ENCODE assay signal across 23 cellular contexts in genomic region chr18:75111673-75112485, GRCh38.
A peak's percentile ranks its signal among the peaks of the same experiment; 100 is the strongest.
DNase-seq lines count a peak whose midpoint lies in the region; ATAC-seq and TF ChIP-seq lines count a peak whose summit lies in the region.
"Had no signal": no experiment of that assay in that cellular context is flagged by ENCODE, and none has a peak within 500 bp of the region (broad histone marks: within the 10 kb centered on the region; RNA-seq: fewer than 3 reads in every experiment).

No MANE protein-coding gene starts in this region.

- H3K4me2 ChIP-seq in mammary epithelial cell (ENCODE audit: insufficient read depth, low read depth, low read length) = no peak overlapping the region

- H3K27me3 ChIP-seq in mammary epithelial cell (ENCODE audit: insufficient read depth, low read length) = no peaks in the 10 kb centered on the region
- H3K27me3 ChIP-seq in rectal smooth muscle tissue (ENCODE audit: control insufficient read depth, insufficient read depth, low read length) = no peaks in the 10 kb centered on the region
- H3K27me3 ChIP-seq: pancreas had no signal

- in situ Hi-C loops in mammary epithelial cell (cut with MboI; ENCODE audit: low sequenced_read_pairs in 2 of 2) = no loop called here

- H3K9ac ChIP-seq in mammary epithelial cell (ENCODE audit: insufficient read depth, low read length) (no peak overlapping the region), rectal smooth muscle tissue (ENCODE audit: low read length) (no peak overlapping the region)

- H3K9me3 Mint-ChIP-seq in mesothelial cell of epicardium = no peaks in the 10 kb centered on the region
- H3K9me3 Mint-ChIP-seq: activated T-helper 1 cell treated with anti-CD3 and anti-CD28 coated beads, Interleukin-12 subunit alpha, Interleukin-12 subunit beta, Interleukin-2, Interleukin-4 antibody, amounts not matched to agents 30 ng/mL and 10 ng/mL and 1 ng/mL, durations not matched to agents 14 hours and 24 hours and 36 hours; endodermal cell; IgD-negative memory B cell had no signal

- no peaks in the 10 kb centered on the region for H4K20me1 ChIP-seq in mammary epithelial cell (ENCODE audit: insufficient read depth, low read length)

- H3K79me2 ChIP-seq in mammary epithelial cell (ENCODE audit: insufficient read depth, low read length) = no peaks in the 10 kb centered on the region

- TF ChIP-seq CTCF in mammary epithelial cell (conservative IDR thresholded peaks at IDR 0.05 in 1 of 2, IDR thresholded peaks at IDR 0.05 in 1 of 2; ENCODE audit: extremely low read depth in 1 of 2, insufficient read depth in 1 of 2, low read depth in 1 of 2, low read length in 2 of 2) = no peak
- TF ChIP-seq CTCF in mesothelial cell of epicardium (IDR thresholded peaks at IDR 0.05; ENCODE audit: unreplicated experiment) = no peak

- H3K4me1 ChIP-seq in mammary epithelial cell (ENCODE audit: insufficient read depth, low read length) (peaks cover 2% of the 10 kb centered on the region), rectal smooth muscle tissue (ENCODE audit: control insufficient read depth, insufficient read depth, low read length) (peaks cover 10% of the 10 kb centered on the region)
- H3K4me1 ChIP-seq: left ventricle myocardium inferior, pancreas had no signal

- peaks cover 22% of the 10 kb centered on the region for H3K4me1 Mint-ChIP-seq in mesothelial cell of epicardium
- H3K4me1 Mint-ChIP-seq: endodermal cell had no signal

- no peak overlapping the region for H3K27ac ChIP-seq in mammary epithelial cell (ENCODE audit: insufficient read depth, low read depth, low read length)
- H3K27ac ChIP-seq in rectal smooth muscle tissue (ENCODE audit: low read depth, low read length) = peak overlapping the region; percentile 76
- H3K27ac ChIP-seq: 22Rv1, left ventricle myocardium inferior, pancreas had no signal

- no peak overlapping the region for H3K4me3 Mint-ChIP-seq in mesothelial cell of epicardium
- H3K4me3 Mint-ChIP-seq: activated T-helper 1 cell treated with anti-CD3 and anti-CD28 coated beads, Interleukin-12 subunit alpha, Interleukin-12 subunit beta, Interleukin-2, Interleukin-4 antibody, amounts not matched to agents 30 ng/mL and 10 ng/mL and 1 ng/mL, durations not matched to agents 14 hours and 24 hours and 36 hours; endodermal cell; IgD-negative memory B cell; type B pancreatic cell had no signal

- intact Hi-C loops in mammary epithelial cell (cut with micrococcal nuclease) = no loop called here

- no peaks in the 10 kb centered on the region for H3K36me3 Mint-ChIP-seq in mesothelial cell of epicardium
- H3K36me3 Mint-ChIP-seq: type B pancreatic cell had no signal

- CTCF ChIA-PET in mammary epithelial cell (lab: Charles Lee; ENCODE audit: low non-redundant PET) = no interaction called here

- H3K4me3 ChIP-seq in mammary epithelial cell (replicated peaks in 1 of 3; ENCODE audit: insufficient read depth in 1 of 3, low read depth in 2 of 3, low read length in 3 of 3) (no peak overlapping the region), rectal smooth muscle tissue (ENCODE audit: low read length) (no peak overlapping the region)
- H3K4me3 ChIP-seq: left ventricle myocardium inferior, pancreas had no signal

- no peak for ATAC-seq in GM19467 (IDR thresholded peaks at IDR 0.05; ENCODE audit: unreplicated experiment)
- ATAC-seq: pancreas; SK-N-SH treated with all-trans-retinoic acid at 6 μM for 48 hours; stimulated activated naive CD8-positive, alpha-beta T cell treated with anti-CD3 and anti-CD28 coated beads, Interleukin-15, Interleukin-2, amounts not matched to agents 100 U/mL and 50 U/mL, for 24 hours had no signal

- DNase-seq in NCI-H2081 (lab: John Stamatoyannopoulos, UW) (peak; percentile 36 to 67), NCI-H2081 treated with DMSO at 0.1 percent for 48 hours (lab: John Stamatoyannopoulos, UW) (no peak), NCI-H1417 (lab: John Stamatoyannopoulos, UW) (peak in 2 of 3 experiments; percentile 71 to 83), mammary epithelial cell (peak; percentile 19), mesothelial cell of epicardium (ENCODE audit: low spot score in 2 of 2, unreplicated experiment in 2 of 2) (no peak)
- DNase-seq in stimulated activated naive CD4-positive, alpha-beta T cell (lab: John Stamatoyannopoulos, UW) = no peak
- DNase-seq: activated CD4-positive, alpha-beta T cell treated with anti-CD3 and anti-CD28 coated beads, Interleukin-2, amount 50 U/mL, for 48 hours; amniotic stem cell; cerebellar nuclear complex; DND-41; endodermal cell; left ventricle myocardium inferior; NCI-H1436; NCI-H524; stimulated activated naive CD8-positive, alpha-beta T cell treated with anti-CD3 and anti-CD28 coated beads, Interleukin-15, Interleukin-2, amounts not matched to agents 100 U/mL and 50 U/mL, for 24 hours had no signal

- H3K36me3 ChIP-seq in mammary epithelial cell (ENCODE audit: insufficient read depth, low read length) (no peaks in the 10 kb centered on the region), rectal smooth muscle tissue (ENCODE audit: control insufficient read depth, insufficient read depth, low read length) (no peaks in the 10 kb centered on the region)
- H3K36me3 ChIP-seq: left ventricle myocardium inferior, pancreas had no signal

- no peaks in the 10 kb centered on the region for H3K9me3 ChIP-seq in mammary epithelial cell (replicated peaks; ENCODE audit: insufficient read depth, low read length)
- H3K9me3 ChIP-seq: left ventricle myocardium inferior, pancreas had no signal

- no peak overlapping the region for H2AFZ ChIP-seq in mammary epithelial cell (ENCODE audit: low read depth, low read length)

- no peak overlapping the region for H3K27ac Mint-ChIP-seq in mesothelial cell of epicardium
- H3K27ac Mint-ChIP-seq: activated T-helper 1 cell treated with anti-CD3 and anti-CD28 coated beads, Interleukin-12 subunit alpha, Interleukin-12 subunit beta, Interleukin-2, Interleukin-4 antibody, amounts not matched to agents 30 ng/mL and 10 ng/mL and 1 ng/mL, durations not matched to agents 14 hours and 24 hours and 36 hours; endodermal cell; type B pancreatic cell had no signal

- 45% methylated on average over 15 of the region's 16 CpGs for WGBS in mammary epithelial cell (ENCODE audit: low coverage, missing lambda C conversion rate)

- no peaks in the 10 kb centered on the region for H3K27me3 Mint-ChIP-seq in mesothelial cell of epicardium (ENCODE audit: low read depth)

- BruUV-seq in mammary epithelial cell (replicated peaks; lab: Mats Ljungman, UMichigan) = no TSS peak

- dilution Hi-C loops in mammary epithelial cell (cut with HindIII; ENCODE audit: low sequenced_read_pairs) = no loop called here

Comparison
In these comparisons a context has a peak if more than half of its experiments do, and no peak if none do; other contexts are left out.
1. DNase-seq: peak in NCI-H2081 (2 of 2), NCI-H1417 (2 of 3) and mammary epithelial cell (single experiment); none in NCI-H2081 treated with DMSO at 0.1 percent for 48 hours (single experiment), mesothelial cell of epicardium (0 of 2) and stimulated activated naive CD4-positive, alpha-beta T cell (0 of 6).